In the genomic region with DNA sequence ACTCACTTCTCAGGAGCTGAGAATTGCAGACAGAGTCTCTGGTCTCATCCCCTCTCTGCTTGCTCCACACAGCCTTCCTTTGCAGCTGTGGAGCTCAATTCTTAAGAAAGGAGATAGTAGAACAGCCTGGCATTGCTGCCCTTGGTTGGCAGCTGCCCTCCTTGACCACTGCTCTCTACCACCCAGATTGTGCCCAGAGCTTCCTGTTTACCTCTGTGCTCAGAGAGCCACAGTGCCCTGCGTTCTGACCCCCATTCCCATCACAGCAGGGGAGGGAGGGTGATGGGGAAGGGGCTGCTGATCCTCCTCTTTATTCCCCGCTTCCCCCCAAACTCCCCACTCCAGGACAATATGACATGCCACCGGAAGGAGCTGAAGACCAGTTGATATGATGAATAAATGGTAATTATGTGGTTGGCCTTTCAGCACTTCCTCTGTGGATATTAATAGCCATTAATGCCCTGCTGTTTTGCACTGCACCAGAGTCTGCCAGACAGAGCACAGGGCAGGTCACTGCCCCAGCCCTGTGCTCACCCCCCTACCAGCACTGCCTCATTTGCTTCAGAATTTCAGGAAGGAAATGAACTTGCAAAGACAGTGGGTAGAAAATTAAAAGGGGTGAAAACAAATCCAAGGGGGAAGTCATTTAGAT, we compare ENCODE assay signal across 1 cellular context.
TF ChIP-seq lines count a peak whose summit lies in the region.

No MANE protein-coding gene starts in this region.

TF ChIP-seq in GM12878, 131 proteins besides CTCF, POLR2A, EP300 and RAD21 (continued from another document and continues in another):
- TF ChIP-seq, protein P1, sequence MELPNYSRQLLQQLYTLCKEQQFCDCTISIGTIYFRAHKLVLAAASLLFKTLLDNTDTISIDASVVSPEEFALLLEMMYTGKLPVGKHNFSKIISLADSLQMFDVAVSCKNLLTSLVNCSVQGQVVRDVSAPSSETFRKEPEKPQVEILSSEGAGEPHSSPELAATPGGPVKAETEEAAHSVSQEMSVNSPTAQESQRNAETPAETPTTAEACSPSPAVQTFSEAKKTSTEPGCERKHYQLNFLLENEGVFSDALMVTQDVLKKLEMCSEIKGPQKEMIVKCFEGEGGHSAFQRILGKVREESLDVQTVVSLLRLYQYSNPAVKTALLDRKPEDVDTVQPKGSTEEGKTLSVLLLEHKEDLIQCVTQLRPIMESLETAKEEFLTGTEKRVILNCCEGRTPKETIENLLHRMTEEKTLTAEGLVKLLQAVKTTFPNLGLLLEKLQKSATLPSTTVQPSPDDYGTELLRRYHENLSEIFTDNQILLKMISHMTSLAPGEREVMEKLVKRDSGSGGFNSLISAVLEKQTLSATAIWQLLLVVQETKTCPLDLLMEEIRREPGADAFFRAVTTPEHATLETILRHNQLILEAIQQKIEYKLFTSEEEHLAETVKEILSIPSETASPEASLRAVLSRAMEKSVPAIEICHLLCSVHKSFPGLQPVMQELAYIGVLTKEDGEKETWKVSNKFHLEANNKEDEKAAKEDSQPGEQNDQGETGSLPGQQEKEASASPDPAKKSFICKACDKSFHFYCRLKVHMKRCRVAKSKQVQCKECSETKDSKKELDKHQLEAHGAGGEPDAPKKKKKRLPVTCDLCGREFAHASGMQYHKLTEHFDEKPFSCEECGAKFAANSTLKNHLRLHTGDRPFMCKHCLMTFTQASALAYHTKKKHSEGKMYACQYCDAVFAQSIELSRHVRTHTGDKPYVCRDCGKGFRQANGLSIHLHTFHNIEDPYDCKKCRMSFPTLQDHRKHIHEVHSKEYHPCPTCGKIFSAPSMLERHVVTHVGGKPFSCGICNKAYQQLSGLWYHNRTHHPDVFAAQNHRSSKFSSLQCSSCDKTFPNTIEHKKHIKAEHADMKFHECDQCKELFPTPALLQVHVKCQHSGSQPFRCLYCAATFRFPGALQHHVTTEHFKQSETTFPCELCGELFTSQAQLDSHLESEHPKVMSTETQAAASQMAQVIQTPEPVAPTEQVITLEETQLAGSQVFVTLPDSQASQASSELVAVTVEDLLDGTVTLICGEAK (IDR thresholded peaks at IDR 0.05; ENCODE audit: borderline replicate concordance): no peak
- TF ChIP-seq, protein P2, sequence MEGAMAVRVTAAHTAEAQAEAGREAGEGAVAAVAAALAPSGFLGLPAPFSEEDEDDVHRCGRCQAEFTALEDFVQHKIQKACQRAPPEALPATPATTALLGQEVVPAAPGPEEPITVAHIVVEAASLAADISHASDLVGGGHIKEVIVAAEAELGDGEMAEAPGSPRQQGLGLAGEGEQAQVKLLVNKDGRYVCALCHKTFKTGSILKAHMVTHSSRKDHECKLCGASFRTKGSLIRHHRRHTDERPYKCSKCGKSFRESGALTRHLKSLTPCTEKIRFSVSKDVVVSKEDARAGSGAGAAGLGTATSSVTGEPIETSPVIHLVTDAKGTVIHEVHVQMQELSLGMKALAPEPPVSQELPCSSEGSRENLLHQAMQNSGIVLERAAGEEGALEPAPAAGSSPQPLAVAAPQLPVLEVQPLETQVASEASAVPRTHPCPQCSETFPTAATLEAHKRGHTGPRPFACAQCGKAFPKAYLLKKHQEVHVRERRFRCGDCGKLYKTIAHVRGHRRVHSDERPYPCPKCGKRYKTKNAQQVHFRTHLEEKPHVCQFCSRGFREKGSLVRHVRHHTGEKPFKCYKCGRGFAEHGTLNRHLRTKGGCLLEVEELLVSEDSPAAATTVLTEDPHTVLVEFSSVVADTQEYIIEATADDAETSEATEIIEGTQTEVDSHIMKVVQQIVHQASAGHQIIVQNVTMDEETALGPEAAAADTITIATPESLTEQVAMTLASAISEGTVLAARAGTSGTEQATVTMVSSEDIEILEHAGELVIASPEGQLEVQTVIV (IDR thresholded peaks at IDR 0.05; ENCODE audit: borderline replicate concordance, partially characterized antibody): no peak
- TF ChIP-seq, protein P3, sequence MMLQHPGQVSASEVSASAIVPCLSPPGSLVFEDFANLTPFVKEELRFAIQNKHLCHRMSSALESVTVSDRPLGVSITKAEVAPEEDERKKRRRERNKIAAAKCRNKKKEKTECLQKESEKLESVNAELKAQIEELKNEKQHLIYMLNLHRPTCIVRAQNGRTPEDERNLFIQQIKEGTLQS (IDR thresholded peaks at IDR 0.05; ENCODE audit: borderline replicate concordance, extremely low read depth, low read depth, low read length): no peak
- peak; percentile 82; the same call in 1 of the 2 replicates for TF ChIP-seq NR2F1 (conservative IDR thresholded peaks at IDR 0.05)
- TF ChIP-seq BMI1 (IDR thresholded peaks at IDR 0.05; ENCODE audit: borderline replicate concordance): no peak; the same call in 1 of the 2 replicates
- no peak for TF ChIP-seq PAX8 (IDR thresholded peaks at IDR 0.05)
- TF ChIP-seq IRF4 (IDR thresholded peaks at IDR 0.05; ENCODE audit: low read depth, low read length): no peak
- TF ChIP-seq SMAD1 (IDR thresholded peaks at IDR 0.05; ENCODE audit: low read depth, partially characterized antibody): no peak
- no peak for TF ChIP-seq RFX5 (IDR thresholded peaks at IDR 0.05; ENCODE audit: low read depth, low read length)
- TF ChIP-seq, protein P4, sequence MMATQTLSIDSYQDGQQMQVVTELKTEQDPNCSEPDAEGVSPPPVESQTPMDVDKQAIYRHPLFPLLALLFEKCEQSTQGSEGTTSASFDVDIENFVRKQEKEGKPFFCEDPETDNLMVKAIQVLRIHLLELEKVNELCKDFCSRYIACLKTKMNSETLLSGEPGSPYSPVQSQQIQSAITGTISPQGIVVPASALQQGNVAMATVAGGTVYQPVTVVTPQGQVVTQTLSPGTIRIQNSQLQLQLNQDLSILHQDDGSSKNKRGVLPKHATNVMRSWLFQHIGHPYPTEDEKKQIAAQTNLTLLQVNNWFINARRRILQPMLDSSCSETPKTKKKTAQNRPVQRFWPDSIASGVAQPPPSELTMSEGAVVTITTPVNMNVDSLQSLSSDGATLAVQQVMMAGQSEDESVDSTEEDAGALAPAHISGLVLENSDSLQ (IDR thresholded peaks at IDR 0.05): no peak
- TF ChIP-seq, protein P5, sequence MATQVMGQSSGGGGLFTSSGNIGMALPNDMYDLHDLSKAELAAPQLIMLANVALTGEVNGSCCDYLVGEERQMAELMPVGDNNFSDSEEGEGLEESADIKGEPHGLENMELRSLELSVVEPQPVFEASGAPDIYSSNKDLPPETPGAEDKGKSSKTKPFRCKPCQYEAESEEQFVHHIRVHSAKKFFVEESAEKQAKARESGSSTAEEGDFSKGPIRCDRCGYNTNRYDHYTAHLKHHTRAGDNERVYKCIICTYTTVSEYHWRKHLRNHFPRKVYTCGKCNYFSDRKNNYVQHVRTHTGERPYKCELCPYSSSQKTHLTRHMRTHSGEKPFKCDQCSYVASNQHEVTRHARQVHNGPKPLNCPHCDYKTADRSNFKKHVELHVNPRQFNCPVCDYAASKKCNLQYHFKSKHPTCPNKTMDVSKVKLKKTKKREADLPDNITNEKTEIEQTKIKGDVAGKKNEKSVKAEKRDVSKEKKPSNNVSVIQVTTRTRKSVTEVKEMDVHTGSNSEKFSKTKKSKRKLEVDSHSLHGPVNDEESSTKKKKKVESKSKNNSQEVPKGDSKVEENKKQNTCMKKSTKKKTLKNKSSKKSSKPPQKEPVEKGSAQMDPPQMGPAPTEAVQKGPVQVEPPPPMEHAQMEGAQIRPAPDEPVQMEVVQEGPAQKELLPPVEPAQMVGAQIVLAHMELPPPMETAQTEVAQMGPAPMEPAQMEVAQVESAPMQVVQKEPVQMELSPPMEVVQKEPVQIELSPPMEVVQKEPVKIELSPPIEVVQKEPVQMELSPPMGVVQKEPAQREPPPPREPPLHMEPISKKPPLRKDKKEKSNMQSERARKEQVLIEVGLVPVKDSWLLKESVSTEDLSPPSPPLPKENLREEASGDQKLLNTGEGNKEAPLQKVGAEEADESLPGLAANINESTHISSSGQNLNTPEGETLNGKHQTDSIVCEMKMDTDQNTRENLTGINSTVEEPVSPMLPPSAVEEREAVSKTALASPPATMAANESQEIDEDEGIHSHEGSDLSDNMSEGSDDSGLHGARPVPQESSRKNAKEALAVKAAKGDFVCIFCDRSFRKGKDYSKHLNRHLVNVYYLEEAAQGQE (IDR thresholded peaks at IDR 0.05; ENCODE audit: low read depth, low read length): no peak
- TF ChIP-seq MTA2 (IDR thresholded peaks at IDR 0.05; ENCODE audit: low read depth): peak; percentile 74
- TF ChIP-seq, protein P6, sequence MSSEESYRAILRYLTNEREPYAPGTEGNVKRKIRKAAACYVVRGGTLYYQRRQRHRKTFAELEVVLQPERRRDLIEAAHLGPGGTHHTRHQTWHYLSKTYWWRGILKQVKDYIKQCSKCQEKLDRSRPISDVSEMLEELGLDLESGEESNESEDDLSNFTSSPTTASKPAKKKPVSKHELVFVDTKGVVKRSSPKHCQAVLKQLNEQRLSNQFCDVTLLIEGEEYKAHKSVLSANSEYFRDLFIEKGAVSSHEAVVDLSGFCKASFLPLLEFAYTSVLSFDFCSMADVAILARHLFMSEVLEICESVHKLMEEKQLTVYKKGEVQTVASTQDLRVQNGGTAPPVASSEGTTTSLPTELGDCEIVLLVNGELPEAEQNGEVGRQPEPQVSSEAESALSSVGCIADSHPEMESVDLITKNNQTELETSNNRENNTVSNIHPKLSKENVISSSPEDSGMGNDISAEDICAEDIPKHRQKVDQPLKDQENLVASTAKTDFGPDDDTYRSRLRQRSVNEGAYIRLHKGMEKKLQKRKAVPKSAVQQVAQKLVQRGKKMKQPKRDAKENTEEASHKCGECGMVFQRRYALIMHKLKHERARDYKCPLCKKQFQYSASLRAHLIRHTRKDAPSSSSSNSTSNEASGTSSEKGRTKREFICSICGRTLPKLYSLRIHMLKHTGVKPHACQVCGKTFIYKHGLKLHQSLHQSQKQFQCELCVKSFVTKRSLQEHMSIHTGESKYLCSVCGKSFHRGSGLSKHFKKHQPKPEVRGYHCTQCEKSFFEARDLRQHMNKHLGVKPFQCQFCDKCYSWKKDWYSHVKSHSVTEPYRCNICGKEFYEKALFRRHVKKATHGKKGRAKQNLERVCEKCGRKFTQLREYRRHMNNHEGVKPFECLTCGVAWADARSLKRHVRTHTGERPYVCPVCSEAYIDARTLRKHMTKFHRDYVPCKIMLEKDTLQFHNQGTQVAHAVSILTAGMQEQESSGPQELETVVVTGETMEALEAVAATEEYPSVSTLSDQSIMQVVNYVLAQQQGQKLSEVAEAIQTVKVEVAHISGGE (CRISPR knock-in tag; IDR thresholded peaks at IDR 0.05): no peak
- TF ChIP-seq, protein P7, sequence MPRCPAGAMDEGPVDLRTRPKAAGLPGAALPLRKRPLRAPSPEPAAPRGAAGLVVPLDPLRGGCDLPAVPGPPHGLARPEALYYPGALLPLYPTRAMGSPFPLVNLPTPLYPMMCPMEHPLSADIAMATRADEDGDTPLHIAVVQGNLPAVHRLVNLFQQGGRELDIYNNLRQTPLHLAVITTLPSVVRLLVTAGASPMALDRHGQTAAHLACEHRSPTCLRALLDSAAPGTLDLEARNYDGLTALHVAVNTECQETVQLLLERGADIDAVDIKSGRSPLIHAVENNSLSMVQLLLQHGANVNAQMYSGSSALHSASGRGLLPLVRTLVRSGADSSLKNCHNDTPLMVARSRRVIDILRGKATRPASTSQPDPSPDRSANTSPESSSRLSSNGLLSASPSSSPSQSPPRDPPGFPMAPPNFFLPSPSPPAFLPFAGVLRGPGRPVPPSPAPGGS (IDR thresholded peaks at IDR 0.05; ENCODE audit: borderline replicate concordance, insufficient read depth, low read depth, low read length, poor library complexity, severe bottlenecking): no peak
- TF ChIP-seq, protein P8, sequence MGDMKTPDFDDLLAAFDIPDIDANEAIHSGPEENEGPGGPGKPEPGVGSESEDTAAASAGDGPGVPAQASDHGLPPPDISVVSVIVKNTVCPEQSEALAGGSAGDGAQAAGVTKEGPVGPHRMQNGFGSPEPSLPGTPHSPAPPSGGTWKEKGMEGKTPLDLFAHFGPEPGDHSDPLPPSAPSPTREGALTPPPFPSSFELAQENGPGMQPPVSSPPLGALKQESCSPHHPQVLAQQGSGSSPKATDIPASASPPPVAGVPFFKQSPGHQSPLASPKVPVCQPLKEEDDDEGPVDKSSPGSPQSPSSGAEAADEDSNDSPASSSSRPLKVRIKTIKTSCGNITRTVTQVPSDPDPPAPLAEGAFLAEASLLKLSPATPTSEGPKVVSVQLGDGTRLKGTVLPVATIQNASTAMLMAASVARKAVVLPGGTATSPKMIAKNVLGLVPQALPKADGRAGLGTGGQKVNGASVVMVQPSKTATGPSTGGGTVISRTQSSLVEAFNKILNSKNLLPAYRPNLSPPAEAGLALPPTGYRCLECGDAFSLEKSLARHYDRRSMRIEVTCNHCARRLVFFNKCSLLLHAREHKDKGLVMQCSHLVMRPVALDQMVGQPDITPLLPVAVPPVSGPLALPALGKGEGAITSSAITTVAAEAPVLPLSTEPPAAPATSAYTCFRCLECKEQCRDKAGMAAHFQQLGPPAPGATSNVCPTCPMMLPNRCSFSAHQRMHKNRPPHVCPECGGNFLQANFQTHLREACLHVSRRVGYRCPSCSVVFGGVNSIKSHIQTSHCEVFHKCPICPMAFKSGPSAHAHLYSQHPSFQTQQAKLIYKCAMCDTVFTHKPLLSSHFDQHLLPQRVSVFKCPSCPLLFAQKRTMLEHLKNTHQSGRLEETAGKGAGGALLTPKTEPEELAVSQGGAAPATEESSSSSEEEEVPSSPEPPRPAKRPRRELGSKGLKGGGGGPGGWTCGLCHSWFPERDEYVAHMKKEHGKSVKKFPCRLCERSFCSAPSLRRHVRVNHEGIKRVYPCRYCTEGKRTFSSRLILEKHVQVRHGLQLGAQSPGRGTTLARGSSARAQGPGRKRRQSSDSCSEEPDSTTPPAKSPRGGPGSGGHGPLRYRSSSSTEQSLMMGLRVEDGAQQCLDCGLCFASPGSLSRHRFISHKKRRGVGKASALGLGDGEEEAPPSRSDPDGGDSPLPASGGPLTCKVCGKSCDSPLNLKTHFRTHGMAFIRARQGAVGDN (IDR thresholded peaks at IDR 0.05): peak; percentile 45; the same call in 1 of the 2 replicates
- no peak for TF ChIP-seq ZNF217 (IDR thresholded peaks at IDR 0.05)
- no peak for TF ChIP-seq MYB (IDR thresholded peaks at IDR 0.05; ENCODE audit: borderline replicate concordance, low read depth, low read length)
- TF ChIP-seq ESRRA (IDR thresholded peaks at IDR 0.05; ENCODE audit: low read length): no peak
- 0 out of 2 replicates have a peak, but pooled peaks have one; percentile 23 for TF ChIP-seq CHD2 (IDR thresholded peaks at IDR 0.05; ENCODE audit: borderline replicate concordance, low read depth, low read length)
- TF ChIP-seq EED (IDR thresholded peaks at IDR 0.05; ENCODE audit: low read depth): no peak
- TF ChIP-seq RUNX3 (IDR thresholded peaks at IDR 0.05; ENCODE audit: low read length): peak; percentile 67
- no peak for TF ChIP-seq SREBF1 (IDR thresholded peaks at IDR 0.05; ENCODE audit: low read length)
- TF ChIP-seq, protein P9, sequence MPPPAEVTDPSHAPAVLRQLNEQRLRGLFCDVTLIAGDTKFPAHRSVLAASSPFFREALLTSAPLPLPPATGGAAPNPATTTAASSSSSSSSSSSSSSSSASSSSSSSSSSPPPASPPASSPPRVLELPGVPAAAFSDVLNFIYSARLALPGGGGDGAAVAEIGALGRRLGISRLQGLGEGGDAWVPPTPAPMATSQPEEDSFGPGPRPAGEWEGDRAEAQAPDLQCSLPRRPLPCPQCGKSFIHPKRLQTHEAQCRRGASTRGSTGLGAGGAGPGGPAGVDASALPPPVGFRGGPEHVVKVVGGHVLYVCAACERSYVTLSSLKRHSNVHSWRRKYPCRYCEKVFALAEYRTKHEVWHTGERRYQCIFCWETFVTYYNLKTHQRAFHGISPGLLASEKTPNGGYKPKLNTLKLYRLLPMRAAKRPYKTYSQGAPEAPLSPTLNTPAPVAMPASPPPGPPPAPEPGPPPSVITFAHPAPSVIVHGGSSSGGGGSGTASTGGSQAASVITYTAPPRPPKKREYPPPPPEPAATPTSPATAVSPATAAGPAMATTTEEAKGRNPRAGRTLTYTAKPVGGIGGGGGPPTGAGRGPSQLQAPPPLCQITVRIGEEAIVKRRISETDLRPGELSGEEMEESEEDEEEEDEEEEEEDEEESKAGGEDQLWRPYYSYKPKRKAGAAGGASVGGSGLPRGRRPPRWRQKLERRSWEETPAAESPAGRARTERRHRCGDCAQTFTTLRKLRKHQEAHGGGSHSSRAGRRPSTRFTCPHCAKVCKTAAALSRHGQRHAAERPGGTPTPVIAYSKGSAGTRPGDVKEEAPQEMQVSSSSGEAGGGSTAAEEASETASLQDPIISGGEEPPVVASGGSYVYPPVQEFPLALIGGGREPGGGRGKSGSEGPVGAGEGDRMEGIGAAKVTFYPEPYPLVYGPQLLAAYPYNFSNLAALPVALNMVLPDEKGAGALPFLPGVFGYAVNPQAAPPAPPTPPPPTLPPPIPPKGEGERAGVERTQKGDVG (CRISPR knock-in tag; IDR thresholded peaks at IDR 0.05): no peak
